1 cellular context compared by ENCODE assay signal in the genomic region with DNA sequence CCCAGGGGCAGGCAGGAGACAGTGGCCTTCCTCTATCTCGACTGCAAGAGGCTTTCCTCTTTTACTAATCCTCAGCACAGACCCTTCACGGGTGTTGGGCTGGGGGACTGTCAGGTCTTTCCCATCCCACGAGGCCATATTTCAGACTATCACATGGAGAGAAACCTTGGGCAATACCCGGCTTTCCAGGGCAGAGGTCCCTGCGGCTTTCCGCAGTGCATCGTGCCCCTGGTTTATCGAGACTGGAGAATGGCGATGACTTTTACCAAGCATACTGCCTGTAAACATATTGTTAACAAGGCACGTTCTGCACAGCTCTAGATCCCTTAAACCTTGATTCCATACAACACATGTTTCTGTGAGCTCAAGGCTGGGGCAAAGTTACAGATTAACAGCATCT.
TF ChIP-seq lines count a peak whose summit lies in the region.

No MANE protein-coding gene starts in this region.

TF ChIP-seq in HepG2, 621 proteins besides CTCF, POLR2A, EP300 and RAD21:
- TF ChIP-seq ZNF572 (CRISPR knock-in tag; IDR thresholded peaks at IDR 0.05) (0 out of 2 replicates have a peak, but pooled peaks have one; percentile 67), MEIS1 (CRISPR knock-in tag; IDR thresholded peaks at IDR 0.05; ENCODE audit: borderline replicate concordance) (0 out of 2 replicates have a peak, but pooled peaks have one; percentile 30), ZBTB38 (CRISPR knock-in tag; IDR thresholded peaks at IDR 0.05) (peak; percentile 53; the same call in 1 of the 2 replicates), ZNF883 (CRISPR knock-in tag; IDR thresholded peaks at IDR 0.05; ENCODE audit: not compliant biosample characterization) (peak; percentile 9), HNF1B (CRISPR knock-in tag; IDR thresholded peaks at IDR 0.05) (0 out of 2 replicates have a peak, but pooled peaks have one; percentile 17)
TF ChIP-seq in HepG2: peak in this region for 5; not testable (repeated sequence) for 616.
